ENCODE assay signal across 8 cellular contexts in the genomic region with DNA sequence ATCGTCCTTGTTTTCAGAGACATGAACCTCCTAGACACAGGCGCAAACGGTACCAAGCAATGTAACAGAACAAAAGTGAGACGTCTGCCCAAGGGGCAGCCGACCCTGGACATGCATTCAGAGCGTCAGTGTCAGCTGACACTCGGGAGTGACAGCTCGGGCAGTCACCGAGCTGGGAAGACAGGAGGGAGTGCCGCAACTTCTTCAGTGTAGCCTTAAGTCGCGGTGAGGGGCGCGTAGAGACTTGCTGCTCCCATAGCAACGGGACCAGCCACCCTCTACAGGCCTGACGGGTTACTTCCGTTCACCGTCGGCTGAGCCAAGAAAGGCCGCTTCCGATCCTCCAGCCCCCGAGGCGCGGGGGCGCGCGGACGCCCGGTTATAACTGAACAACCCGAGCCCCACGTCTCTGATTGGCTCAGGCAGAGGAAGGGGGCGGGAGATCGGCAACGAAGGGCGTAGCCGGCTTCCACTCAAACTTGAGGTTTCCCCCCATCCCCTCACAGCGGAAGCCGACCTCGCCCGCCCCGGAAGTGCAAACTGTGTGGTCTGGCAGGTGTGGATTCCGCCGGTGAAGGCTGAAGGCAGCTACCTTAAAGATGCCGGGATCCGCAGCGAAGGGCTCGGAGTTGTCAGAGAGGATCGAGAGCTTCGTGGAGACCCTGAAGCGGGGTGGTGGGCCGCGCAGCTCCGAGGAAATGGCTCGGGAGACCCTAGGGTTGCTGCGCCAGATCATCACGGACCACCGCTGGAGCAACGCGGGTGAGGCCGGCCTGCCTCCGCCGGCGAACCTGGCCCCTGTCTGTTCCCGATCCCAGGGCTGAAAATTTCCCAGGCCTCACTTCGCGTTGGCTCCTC. TPM values are rescaled to one million over a fixed set of nuclear protein-coding genes. Genes with fewer than 3 reads are reported as not detected.
DNase-seq lines count a peak whose midpoint lies in the region; ATAC-seq and TF ChIP-seq lines count a peak whose summit lies in the region.

A gene (plus strand): TSS at position 530 of the 858 bp plus-strand sequence. CDS start 70 bp downstream, at position 600.

- H3K9me3 Mint-ChIP-seq in IgD-negative memory B cell = peaks cover 0 to 3% (median 2%) of the 10 kb centered on the region in 3 donors

- no peaks in the 10 kb centered on the region for H3K9me3 ChIP-seq in mucosa of descending colon

- TF ChIP-seq CTCF in epithelial cell of esophagus (IDR thresholded peaks at IDR 0.05; ENCODE audit: insufficient read depth, low read depth, low read length, missing control alignments) (no peak), mucosa of descending colon (IDR thresholded peaks at IDR 0.05) (no peak)

- peak within 1 kb of the TSS; percentile 82 for H3K4me3 ChIP-seq in epithelial cell of esophagus (ENCODE audit: low read length)
- peak within 1 kb of the TSS; percentile 87 for H3K4me3 ChIP-seq in mucosa of descending colon

- H3K27ac Mint-ChIP-seq in IgD-negative memory B cell = peak within 1 kb of the TSS; percentile 97

- H3K36me3 Mint-ChIP-seq in IgD-negative memory B cell = peaks cover 1% of the 10 kb centered on the region

- peaks cover 16% of the 10 kb centered on the region for H3K4me1 ChIP-seq in mucosa of descending colon (ENCODE audit: low read depth)

- peaks cover 24 to 31% (median 29%) of the 10 kb centered on the region in 3 donors for H3K4me1 Mint-ChIP-seq in IgD-negative memory B cell

- DNase-seq in DMS 273 treated with DMSO at 0.1 percent for 48 hours (lab: John Stamatoyannopoulos, UW) = peak; percentile 95
- peak; percentile 97 for DNase-seq in OCI-M2 (lab: John Stamatoyannopoulos, UW; ENCODE audit: unreplicated experiment)
- peak; percentile 98 for DNase-seq in activated T-cell treated with anti-CD3 and anti-CD28 coated beads for 4 hours
- peak; percentile 98 for DNase-seq in epithelial cell of esophagus (ENCODE audit: low read depth)
- peak; percentile 99 for DNase-seq in mucosa of descending colon
- DNase-seq in stimulated activated CD8-positive, alpha-beta memory T cell treated with anti-CD3 and anti-CD28 coated beads, Interleukin-4, amount 100 ng/mL, for 24 hours (ENCODE audit: low read depth) = peak; percentile 98

- ATAC-seq in GM21529 (IDR thresholded peaks at IDR 0.05; ENCODE audit: unreplicated experiment) (peak; percentile 98), mucosa of descending colon (peak; percentile 99)

- intact Hi-C loops in mucosa of descending colon (cut with DNase I, micrococcal nuclease) = loop anchor here in 1 of 2 donors (10.0 kb wide), 1 partner anchor 48 kb away; a partner anchor contains a TSS

- H3K4me3 Mint-ChIP-seq in IgD-negative memory B cell = peak within 1 kb of the TSS; percentile 93 to 97 (median 96)

- no peaks in the 10 kb centered on the region for H3K27me3 Mint-ChIP-seq in IgD-negative memory B cell

- H3K36me3 ChIP-seq in mucosa of descending colon (ENCODE audit: low read depth) = peaks cover 10% of the 10 kb centered on the region

RNA-seq across cellular contexts. Expression of the gene that starts here (rescaled TPM):
- 29.2 TPM for polyA plus RNA-seq in IgD-negative memory B cell
- total RNA-seq in mucosa of descending colon = 10 to 100 TPM; 40.6 to 50.9 (median 46.3) TPM

Comparison
In these comparisons a context has a peak if more than half of its experiments do, and no peak if none do; other contexts are left out.
1. Peak in every context shown above with its lines: DNase-seq, ATAC-seq and H3K4me3 ChIP-seq.